In genomic region chr6:90547079-90547478, GRCh38 we compare ENCODE assay signal across 18 cellular contexts. TPM values are rescaled to one million over a fixed set of nuclear protein-coding genes. Genes with fewer than 3 reads are reported as not detected.
DNase-seq lines count a peak whose midpoint lies in the region; ATAC-seq and TF ChIP-seq lines count a peak whose summit lies in the region.
"Had no signal": no experiment of that assay in that cellular context is flagged by ENCODE, and none has a peak within 500 bp of the region (broad histone marks: within the 10 kb centered on the region; RNA-seq: fewer than 3 reads in every experiment).

No MANE protein-coding gene starts in this region.

- H4K8ac ChIP-seq in mesendoderm (ENCODE audit: low read depth, low read length), result peak overlapping the region; percentile 5

- H3K27ac ChIP-seq in mesendoderm (ENCODE audit: low read depth, low read length) (no peak overlapping the region), ascending aorta (no peak overlapping the region)
- H3K27ac ChIP-seq: BLaER1 had no signal

- no peak overlapping the region for H3K4ac ChIP-seq in mesendoderm (ENCODE audit: low read depth, low read length)

- H3K4me1 Mint-ChIP-seq in CD14-positive monocyte, result peaks cover 14% of the 10 kb centered on the region

- H3K4me3 ChIP-seq in mesendoderm (ENCODE audit: low read length), result no peak overlapping the region
- no peak overlapping the region for H3K4me3 ChIP-seq in ascending aorta
- H3K4me3 ChIP-seq: BLaER1 had no signal

- H3K36me3 Mint-ChIP-seq in CD14-positive monocyte, result peaks cover 65 to 77% of the 10 kb centered on the region in 2 donors

- peaks cover 1% of the 10 kb centered on the region for H3K36me3 ChIP-seq in mesendoderm (ENCODE audit: control insufficient read depth, insufficient read depth, low read length)
- peaks cover 48 to 80% of the 10 kb centered on the region in 2 donors for H3K36me3 ChIP-seq in ascending aorta

- H2BK120ac ChIP-seq in mesendoderm (ENCODE audit: low read depth, low read length), result no peak overlapping the region

- TF ChIP-seq CTCF in CD14-positive monocyte (IDR thresholded peaks at IDR 0.05) (no peak), ascending aorta (IDR thresholded peaks at IDR 0.05) (no peak)

- no peaks in the 10 kb centered on the region for H3K79me2 ChIP-seq in mesendoderm (ENCODE audit: control insufficient read depth, insufficient read depth, low read length)

- no peak overlapping the region for H2BK15ac ChIP-seq in mesendoderm (replicated peaks; ENCODE audit: low read depth)

- DNase-seq in CD14-positive monocyte (ENCODE audit: low spot score), result no peak
- DNase-seq in RPMI8226, result peak; percentile 43
- DNase-seq in mesendoderm, result no peak
- DNase-seq in T1000 (lab: John Stamatoyannopoulos, UW), result no peak
- DNase-seq in NOMO-1 treated with DMSO at 0.1 percent for 48 hours (lab: John Stamatoyannopoulos, UW; ENCODE audit: unreplicated experiment), result no peak
- no peak for DNase-seq in ascending aorta (ENCODE audit: low spot score in 2 of 2)
- DNase-seq: 8988T; Calu3; CD8-positive, alpha-beta T cell; DMS79 treated with DMSO at 0.1 percent for 48 hours; GF-D8; GOT3; H7 had no signal

- intact Hi-C loops in CD14-positive monocyte (cut with micrococcal nuclease) (no loop called here), ascending aorta (cut with DNase I) (no loop called here)

- no peaks in the 10 kb centered on the region for H3K4me1 ChIP-seq in mesendoderm (ENCODE audit: control insufficient read depth, low read depth, low read length)
- H3K4me1 ChIP-seq in ascending aorta, result no peaks in the 10 kb centered on the region
- H3K4me1 ChIP-seq: BLaER1 had no signal

- no peak overlapping the region for H3K18ac ChIP-seq in mesendoderm (ENCODE audit: low read length)

- H2AK5ac ChIP-seq in mesendoderm (ENCODE audit: low read length), result no peak overlapping the region

- H3K27ac Mint-ChIP-seq in CD14-positive monocyte, result peak overlapping the region in 6 of 7 donors; percentile 35 to 79 (median 64)
- H3K27ac Mint-ChIP-seq: CD8-positive, alpha-beta T cell had no signal

- H3K27me3 Mint-ChIP-seq in CD14-positive monocyte (ENCODE audit: low read depth in 3 of 3), result no peaks in the 10 kb centered on the region
- H3K27me3 Mint-ChIP-seq: IgD-negative memory B cell had no signal

- H3K9ac ChIP-seq in mesendoderm (ENCODE audit: low read length), result no peak overlapping the region
- H3K9ac ChIP-seq: BLaER1 had no signal

- no peaks in the 10 kb centered on the region for H3K9me3 ChIP-seq in ascending aorta
- H3K9me3 ChIP-seq: BLaER1 had no signal

- H3K4me3 Mint-ChIP-seq in CD14-positive monocyte, result no peak overlapping the region
- H3K4me3 Mint-ChIP-seq: CD8-positive, alpha-beta T cell; IgD-negative memory B cell had no signal

- no peak overlapping the region for H3K56ac ChIP-seq in mesendoderm (ENCODE audit: low read length)

- peak; percentile 81 for ATAC-seq in HG02870 (IDR thresholded peaks at IDR 0.05; ENCODE audit: unreplicated experiment)
- no peak for ATAC-seq in HG03095 (IDR thresholded peaks at IDR 0.05; ENCODE audit: unreplicated experiment)
- ATAC-seq: CD8-positive, alpha-beta T cell; HepG2 had no signal

- H3K23ac ChIP-seq in mesendoderm (ENCODE audit: low read length), result no peak overlapping the region

- H3K79me1 ChIP-seq in mesendoderm (ENCODE audit: low read length), result no peaks in the 10 kb centered on the region

- no peak overlapping the region for H3K4me2 ChIP-seq in mesendoderm (ENCODE audit: low read length)
- H3K4me2 ChIP-seq: BLaER1 had no signal

- no peaks in the 10 kb centered on the region for H3K27me3 ChIP-seq in mesendoderm (ENCODE audit: insufficient read depth, low read length, poor library complexity)
- no peaks in the 10 kb centered on the region for H3K27me3 ChIP-seq in ascending aorta
- H3K27me3 ChIP-seq: BLaER1 had no signal

- no peak overlapping the region for H4K5ac ChIP-seq in mesendoderm (ENCODE audit: low read length)

- H2BK5ac ChIP-seq in mesendoderm (ENCODE audit: low read length), result no peak overlapping the region

- no CpG with 5 or more reads among the region's 4 CpGs for WGBS in mesendoderm (ENCODE audit: extremely low coverage, insufficient coverage, low lambda C conversion rate)

- H3K9me3 Mint-ChIP-seq in CD14-positive monocyte, result no peaks in the 10 kb centered on the region
- H3K9me3 Mint-ChIP-seq: CD8-positive, alpha-beta T cell; IgD-negative memory B cell had no signal

RNA-seq across cellular contexts. Expression of gene MAP3K7, which starts 39.8 kb away (rescaled TPM):
- 10 to 100 TPM; 15.3 to 20.0 TPM for polyA plus RNA-seq in CD14-positive monocyte
- 27.5 TPM for polyA plus RNA-seq in mesendoderm (2013, experiment 1 of 2)
- polyA plus RNA-seq in mesendoderm (2013, experiment 2 of 2), result 27.8 TPM
- 18.3 TPM for total RNA-seq in ascending aorta
